Comparison of ENCODE assay signal across 15 cellular contexts in the genomic region with DNA sequence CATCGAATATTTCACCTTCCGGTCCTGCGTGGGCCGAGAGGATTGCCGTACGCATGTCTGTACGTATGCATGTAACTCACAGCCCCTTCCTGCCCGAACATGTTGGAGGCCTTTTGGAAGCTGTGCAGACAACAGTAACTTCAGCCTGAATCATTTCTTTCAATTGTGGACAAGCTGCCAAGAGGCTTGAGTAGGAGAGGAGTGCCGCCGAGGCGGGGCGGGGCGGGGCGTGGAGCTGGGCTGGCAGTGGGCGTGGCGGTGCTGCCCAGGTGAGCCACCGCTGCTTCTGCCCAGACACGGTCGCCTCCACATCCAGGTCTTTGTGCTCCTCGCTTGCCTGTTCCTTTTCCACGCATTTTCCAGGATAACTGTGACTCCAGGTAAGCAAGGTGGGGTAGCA. TPM values are rescaled to one million over a fixed set of nuclear protein-coding genes. Genes with fewer than 3 reads are reported as not detected.
DNase-seq lines count a peak whose midpoint lies in the region; FAIRE-seq and TF ChIP-seq lines count a peak whose summit lies in the region.
"Had no signal": no experiment of that assay in that cellular context is flagged by ENCODE, and none has a peak within 500 bp of the region (broad histone marks: within the 10 kb centered on the region; RNA-seq: fewer than 3 reads in every experiment).

A gene with protein sequence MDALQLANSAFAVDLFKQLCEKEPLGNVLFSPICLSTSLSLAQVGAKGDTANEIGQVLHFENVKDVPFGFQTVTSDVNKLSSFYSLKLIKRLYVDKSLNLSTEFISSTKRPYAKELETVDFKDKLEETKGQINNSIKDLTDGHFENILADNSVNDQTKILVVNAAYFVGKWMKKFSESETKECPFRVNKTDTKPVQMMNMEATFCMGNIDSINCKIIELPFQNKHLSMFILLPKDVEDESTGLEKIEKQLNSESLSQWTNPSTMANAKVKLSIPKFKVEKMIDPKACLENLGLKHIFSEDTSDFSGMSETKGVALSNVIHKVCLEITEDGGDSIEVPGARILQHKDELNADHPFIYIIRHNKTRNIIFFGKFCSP (plus strand): TSS at position 293 of the 400 bp plus-strand sequence. CDS start 7,471 bp downstream, outside the sequence.

- TF ChIP-seq CTCF in lower leg skin (IDR thresholded peaks at IDR 0.05) = no peak

- in situ Hi-C loops in Caki2 (cut with HindIII; ENCODE audit: low pct_unique_long_range_greater_than_20kb, low sequenced_read_pairs) = no loop called here

- no peak within 1 kb of the TSS for H3K4me3 ChIP-seq in lower leg skin (ENCODE audit: low read depth, poor library complexity, severe bottlenecking)
- H3K4me3 ChIP-seq: HAP-1, left ventricle myocardium inferior, uterus had no signal

- DNase-seq in Caki2 (ENCODE audit: low read depth) (peak; percentile 70), NCI-H146 treated with DMSO at 0.1 percent for 48 hours (lab: John Stamatoyannopoulos, UW; ENCODE audit: unreplicated experiment) (peak; percentile 77), RPMI8226 (peak; percentile 16), lower leg skin (ENCODE audit: low spot score in 2 of 2) (peak; percentile 84 to 94), NCI-H1092 (lab: John Stamatoyannopoulos, UW) (no peak), RKO (ENCODE audit: low spot score) (no peak), RCC 7860 (ENCODE audit: low spot score) (no peak)
- no peak for DNase-seq in activated CD4-positive, alpha-beta T cell treated with anti-CD3 and anti-CD28 coated beads, Interleukin-2, amount 50 U/mL, for 1 hour
- DNase-seq: activated CD4-positive, CD25-positive, alpha-beta regulatory T cell; left ventricle myocardium inferior; uterus had no signal

- FAIRE-seq in RCC 7860 (lab: Jason Lieb, UNC) = no peak

- TF ChIP-seq POLR2A in lower leg skin (IDR thresholded peaks at IDR 0.05) = no peak

- 58 to 79% methylated on average over 21 of the region's 21 CpGs for WGBS in lower leg skin, 2 donors

- intact Hi-C loops in lower leg skin (cut with DNase I; ENCODE audit: low total_unique reads) = no loop called here

RNA-seq across cellular contexts. Expression of the gene that starts here (rescaled TPM):
- total RNA-seq in Caki2 (2014; rRNA removed; shearing (Covaris generic); ENCODE audit: low replicate concordance) = 40.1 and 44.9 TPM in 2 replicates
- 100 to 1,000 TPM; 298 to 404 (median 337) TPM for total RNA-seq in lower leg skin
- total RNA-seq: activated T-helper 17 cell treated with anti-CD3 and anti-CD28 coated beads, Interleukin-2, amount 50 U/mL, for 72 hours; fibroblast of villous mesenchyme; left ventricle myocardium inferior; Right ventricle myocardium inferior had no signal

Comparison
In these comparisons a context has a peak if more than half of its experiments do, and no peak if none do; other contexts are left out.
1. DNase-seq: peak in Caki2 (single experiment), NCI-H146 treated with DMSO at 0.1 percent for 48 hours (single experiment), RPMI8226 (single experiment) and lower leg skin (2 of 2); none in NCI-H1092 (single experiment), activated CD4-positive, alpha-beta T cell treated with anti-CD3 and anti-CD28 coated beads, Interleukin-2, amount 50 U/mL, for 1 hour (single experiment), RKO (single experiment) and RCC 7860 (single experiment).